Comparison of ENCODE assay signal across 31 cellular contexts in genomic region chr17:82973456-82974135, GRCh38.
DNase-seq lines count a peak whose midpoint lies in the region; ATAC-seq and TF ChIP-seq lines count a peak whose summit lies in the region.
"Had no signal": no experiment of that assay in that cellular context is flagged by ENCODE, and none has a peak within 500 bp of the region (broad histone marks: within the 10 kb centered on the region; RNA-seq: fewer than 3 reads in every experiment).

No MANE protein-coding gene starts in this region.

- H3K27ac Mint-ChIP-seq in T-cell = no peak overlapping the region
- H3K27ac Mint-ChIP-seq: activated T-cell treated with anti-CD3 and anti-CD28 coated beads, Interleukin-2, amount 50 U/mL, for 24 hours; CD8-positive, alpha-beta T cell had no signal

- H3K27me3 Mint-ChIP-seq in T-cell = no peaks in the 10 kb centered on the region
- H3K27me3 Mint-ChIP-seq: activated T-cell treated with anti-CD3 and anti-CD28 coated beads, Interleukin-2, amount 50 U/mL, for 24 hours had no signal

- H3K27ac ChIP-seq in Panc1 (ENCODE audit: low read length) (no peak overlapping the region), upper lobe of right lung (no peak overlapping the region)
- H3K27ac ChIP-seq: dorsolateral prefrontal cortex, neutrophil, prostate gland, sigmoid colon, tibial artery, VCaP had no signal

- no peak for ATAC-seq in Right ventricle myocardium superior (ENCODE audit: poor library complexity)
- ATAC-seq in left cardiac atrium = no peak
- ATAC-seq in Panc1 = peak; percentile 43
- ATAC-seq in upper lobe of right lung = peak; percentile 18
- no peak for ATAC-seq in T-cell (replicated peaks in 1 of 4)
- ATAC-seq: CD8-positive, alpha-beta T cell; left colon; Right ventricle myocardium inferior had no signal

- no peaks in the 10 kb centered on the region for H3K9me3 ChIP-seq in Panc1 (ENCODE audit: control insufficient read depth, insufficient read depth, low read depth, low read length)
- no peaks in the 10 kb centered on the region for H3K9me3 ChIP-seq in upper lobe of right lung
- H3K9me3 ChIP-seq: HAP-1, neutrophil, prostate gland, sigmoid colon, tibial artery had no signal

- H3K36me3 ChIP-seq in Panc1 (ENCODE audit: control insufficient read depth, insufficient read depth, low read length) (no peaks in the 10 kb centered on the region), upper lobe of right lung (no peaks in the 10 kb centered on the region)
- H3K36me3 ChIP-seq: HAP-1, neutrophil, prostate gland, sigmoid colon, tibial artery had no signal

- no TSS peak for BruUV-seq in Panc1 (replicated peaks; lab: Mats Ljungman, UMichigan)

- no peaks in the 10 kb centered on the region for H3K36me3 Mint-ChIP-seq in T-cell
- H3K36me3 Mint-ChIP-seq: CD8-positive, alpha-beta T cell had no signal

- peak; percentile 30 for DNase-seq in Right ventricle myocardium superior
- no peak for DNase-seq in left cardiac atrium
- DNase-seq in Panc1 (ENCODE audit: low read depth, low spot score) = no peak
- DNase-seq in islet precursor cell = peak; percentile 49
- peak; percentile 57 for DNase-seq in upper lobe of right lung
- no peak for DNase-seq in T-cell
- DNase-seq in retina = no peak
- DNase-seq in SIG-M5 treated with dmso at 0.1 percent for 504 hours (lab: John Stamatoyannopoulos, UW; ENCODE audit: unreplicated experiment) = no peak
- DNase-seq: activated CD4-positive, alpha-beta T cell treated with anti-CD3 and anti-CD28 coated beads for 4 hours; activated gamma-delta T cell treated with Interleukin-2 at 50 U/mL for 16 hours; activated T-cell treated with anti-CD3 and anti-CD28 coated beads, Interleukin-2, amount 50 U/mL, for 24 hours; CD8-positive, alpha-beta T cell; cerebellar nuclear complex; foreskin melanocyte; IMR-90; left colon; mesendoderm; NCI-H1417 treated with DMSO at 0.1 percent for 48 hours; NCI-H2029 treated with DMSO at 0.1 percent for 48 hours; NCI-H524 treated with DMSO at 0.1 percent for 48 hours; sigmoid colon; stimulated activated CD4-positive, alpha-beta T cell treated with anti-CD3 and anti-CD28 coated beads, Interleukin-12 subunit alpha, Interleukin-12 subunit beta, amount 100 ng/mL, for 4 hours; stimulated activated CD4-positive, alpha-beta T cell treated with anti-CD3 and anti-CD28 coated beads, Interleukin-2, amount 100 ng/mL, for 48 hours; T-helper 9 cell; tibial artery had no signal

- TF ChIP-seq CTCF in Panc1 (IDR thresholded peaks at IDR 0.05) (no peak), upper lobe of right lung (IDR thresholded peaks at IDR 0.05) (no peak)

- no peak overlapping the region for H3K4me3 Mint-ChIP-seq in T-cell
- H3K4me3 Mint-ChIP-seq: activated T-cell treated with anti-CD3 and anti-CD28 coated beads, Interleukin-2, amount 50 U/mL, for 24 hours; CD8-positive, alpha-beta T cell had no signal

- no peak overlapping the region for H3K4me3 ChIP-seq in Panc1 (ENCODE audit: low read depth in 2 of 2, low read length in 2 of 2)
- H3K4me3 ChIP-seq in upper lobe of right lung = no peak overlapping the region
- H3K4me3 ChIP-seq: dorsolateral prefrontal cortex, HAP-1, prostate gland, sigmoid colon, tibial artery had no signal

- H3K9me3 Mint-ChIP-seq in T-cell = no peaks in the 10 kb centered on the region
- H3K9me3 Mint-ChIP-seq: activated T-cell treated with anti-CD3 and anti-CD28 coated beads, Interleukin-2, amount 50 U/mL, for 24 hours; CD8-positive, alpha-beta T cell had no signal

- peaks cover 7 to 10% (median 8%) of the 10 kb centered on the region in 3 donors for H3K4me1 Mint-ChIP-seq in T-cell

- no peaks in the 10 kb centered on the region for H3K4me1 ChIP-seq in Panc1 (ENCODE audit: control insufficient read depth, insufficient read depth, low read length)
- no peaks in the 10 kb centered on the region for H3K4me1 ChIP-seq in upper lobe of right lung
- H3K4me1 ChIP-seq: HAP-1, prostate gland, sigmoid colon, tibial artery had no signal

- in situ Hi-C loops in Panc1 (cut with HindIII; ENCODE audit: low pct_unique_long_range_greater_than_20kb, low sequenced_read_pairs) = no loop called here

- POLR2A ChIA-PET in Panc1 (lab: Charles Lee) (no interaction called here), T-cell (lab: Charles Lee) (no interaction called here)

- intact Hi-C loops in Right ventricle myocardium superior (cut with DNase I) (no loop called here), left cardiac atrium (cut with DNase I) (no loop called here), Panc1 (cut with micrococcal nuclease; ENCODE audit: unreplicated experiment) (no loop called here), upper lobe of right lung (cut with DNase I) (no loop called here)

- no peaks in the 10 kb centered on the region for H3K27me3 ChIP-seq in Panc1 (ENCODE audit: control insufficient read depth, insufficient read depth, low read length)
- no peaks in the 10 kb centered on the region for H3K27me3 ChIP-seq in upper lobe of right lung
- H3K27me3 ChIP-seq: dorsolateral prefrontal cortex, neutrophil, sigmoid colon had no signal

- CTCF ChIA-PET in Panc1 (lab: Charles Lee) = no interaction called here
- CTCF ChIA-PET in T-cell (lab: Charles Lee) = no interaction called here

Comparison
In these comparisons a context has a peak if more than half of its experiments do, and no peak if none do; other contexts are left out.
1. DNase-seq: peak in Right ventricle myocardium superior (single experiment), islet precursor cell (single experiment) and upper lobe of right lung (single experiment); none in left cardiac atrium (single experiment), Panc1 (single experiment), T-cell (0 of 34), retina (single experiment) and SIG-M5 treated with dmso at 0.1 percent for 504 hours (single experiment).
2. ATAC-seq: peak in Panc1 (single experiment) and upper lobe of right lung (single experiment); none in Right ventricle myocardium superior (single experiment), left cardiac atrium (0 of 2) and T-cell (0 of 4).